Comparison of ENCODE assay signal across 8 cellular contexts in genomic region chr1:222644649-222645005, GRCh38. TPM values are rescaled to one million over a fixed set of nuclear protein-coding genes. Genes with fewer than 3 reads are reported as not detected.
DNase-seq lines count a peak whose midpoint lies in the region; ATAC-seq and TF ChIP-seq lines count a peak whose summit lies in the region.

No MANE protein-coding gene starts in this region.

- peaks cover 10% of the 10 kb centered on the region for H3K4me1 ChIP-seq in neuron (ENCODE audit: insufficient read depth, low read length)

- H3K27me3 ChIP-seq in neuron (ENCODE audit: insufficient read depth, low read length) = no peaks in the 10 kb centered on the region

- H3K4me3 ChIP-seq in neuron (ENCODE audit: low read length) = peak overlapping the region; percentile 59

- H3K9me3 Mint-ChIP-seq in endothelial cell (ENCODE audit: unreplicated experiment) = no peaks in the 10 kb centered on the region

- H3K9me3 ChIP-seq in neuron (ENCODE audit: low read length) = no peaks in the 10 kb centered on the region

- H3K36me3 ChIP-seq in neuron (ENCODE audit: insufficient read depth, low read length) = peaks cover 10% of the 10 kb centered on the region

- TF ChIP-seq CTCF in endothelial cell (IDR thresholded peaks at IDR 0.05; ENCODE audit: unreplicated experiment) = no peak

- DNase-seq in RKO (ENCODE audit: low spot score) = peak; percentile 49
- DNase-seq in endothelial cell (ENCODE audit: low spot score) = no peak
- no peak for DNase-seq in NCI-H69 (lab: John Stamatoyannopoulos, UW)
- DNase-seq in posterior vena cava (ENCODE audit: low spot score) = no peak
- DNase-seq in HK-2 (ENCODE audit: unreplicated experiment) = no peak

- no peaks in the 10 kb centered on the region for H3K36me3 Mint-ChIP-seq in endothelial cell (ENCODE audit: low read depth, unreplicated experiment)

- H3K27ac Mint-ChIP-seq in endothelial cell (ENCODE audit: unreplicated experiment) = peak overlapping the region; percentile 99

- peaks cover 3% of the 10 kb centered on the region for H3K27me3 Mint-ChIP-seq in endothelial cell (ENCODE audit: unreplicated experiment)

- H3K4me1 Mint-ChIP-seq in endothelial cell (ENCODE audit: unreplicated experiment) = peaks cover 17% of the 10 kb centered on the region

- peak overlapping the region; percentile 67 for H2AFZ ChIP-seq in neuron (ENCODE audit: low read depth, low read length)

- peak overlapping the region; percentile 95 for H3K4me3 Mint-ChIP-seq in endothelial cell (ENCODE audit: unreplicated experiment)

- ATAC-seq in GM21619 (IDR thresholded peaks at IDR 0.05; ENCODE audit: unreplicated experiment) (peak; percentile 2), HG02970 (IDR thresholded peaks at IDR 0.05; ENCODE audit: low FRiP score, unreplicated experiment) (no peak)

- intact Hi-C loops in posterior vena cava (cut with DNase I) = no loop called here

RNA-seq across cellular contexts. Expression of gene MIA3, which starts 26.7 kb away (rescaled TPM):
- 48.5 TPM for total RNA-seq in endothelial cell (ENCODE audit: unreplicated experiment)
- total RNA-seq in posterior vena cava = 10 to 100 TPM; 60.9 to 63.0 TPM

RNA-seq across cellular contexts. Expression of gene TAF1A, which starts 54.9 kb away (rescaled TPM):
- total RNA-seq in endothelial cell (ENCODE audit: unreplicated experiment) = 6.6 TPM
- 1 to 10 TPM; 6.1 to 9.0 TPM for total RNA-seq in posterior vena cava
